Comparison of ENCODE assay signal across 40 cellular contexts in the genomic region with DNA sequence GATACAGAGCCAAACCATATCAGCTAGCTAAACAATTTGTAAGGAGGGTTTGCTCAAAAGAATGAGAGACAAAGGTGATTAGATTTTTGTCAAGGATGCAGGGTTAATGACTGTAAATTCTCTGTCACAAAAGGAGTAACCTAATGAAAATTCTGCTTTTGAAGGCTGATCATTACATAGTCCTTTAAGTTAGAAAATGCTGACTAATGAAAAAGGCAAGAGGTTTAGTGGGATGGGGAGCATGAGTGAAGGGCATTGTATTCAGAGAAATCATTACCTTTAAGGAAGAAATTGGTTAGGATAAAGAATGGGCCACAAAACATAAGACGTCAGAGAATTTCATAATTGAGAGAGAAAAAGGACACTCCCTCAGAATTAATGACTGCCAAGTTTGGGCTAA.
"Had no signal": no experiment of that assay in that cellular context is flagged by ENCODE, and none has a peak within 500 bp of the region (broad histone marks: within the 10 kb centered on the region; RNA-seq: fewer than 3 reads in every experiment).

No MANE protein-coding gene starts in this region.

- H3K9me3 ChIP-seq: adrenal gland, body of pancreas had no signal

- H3K27me3 ChIP-seq: adrenal gland, body of pancreas, brain microvascular endothelial cell, cardiac muscle cell had no signal

- H3K4me3 ChIP-seq: adrenal gland, body of pancreas, cardiac muscle cell had no signal

- FAIRE-seq: astrocyte, bronchial epithelial cell, TTC549 had no signal

- H3K4me1 Mint-ChIP-seq: activated B cell treated with CpG ODN at 0.5 μM for 24 hours; activated CD4-positive, alpha-beta T cell treated with anti-CD3 and anti-CD28 coated beads, Interleukin-2, amount 10 ng/mL, durations not matched to agents 24 days and 14 days; activated naive CD8-positive, alpha-beta T cell treated with anti-CD3 and anti-CD28 coated beads for 36 hours; activated T-helper 17 cell treated with anti-CD3 and anti-CD28 coated beads, Interleukin-2, amount 50 U/mL, for 72 hours; central memory CD8-positive, alpha-beta T cell had no signal

- H3K36me3 ChIP-seq: adrenal gland, brain microvascular endothelial cell, cardiac muscle cell had no signal

- H3K27ac ChIP-seq: adrenal gland, body of pancreas, brain microvascular endothelial cell, cardiac muscle cell, VCaP had no signal

- ATAC-seq: activated CD8-positive, alpha-beta T cell treated with anti-CD3 and anti-CD28 coated beads for 36 hours; activated naive CD4-positive, alpha-beta T cell treated with anti-CD3 and anti-CD28 coated beads, Interleukin-2, amount 50 U/mL, for 72 hours; activated T-cell treated with anti-CD3 and anti-CD28 coated beads, Interleukin-2, amount 50 U/mL, for 4 hours; activated T-cell treated with anti-CD3 and anti-CD28 coated beads, Interleukin-2, amount 50 U/mL, for 72 hours; activated T-helper 17 cell treated with anti-CD3 and anti-CD28 coated beads, Interleukin-2, amount 50 U/mL, for 72 hours; body of pancreas had no signal

- H3K9me3 Mint-ChIP-seq: activated CD4-positive, alpha-beta memory T cell treated with anti-CD3 and anti-CD28 coated beads for 36 hours; activated CD8-positive, alpha-beta T cell treated with anti-CD3 and anti-CD28 coated beads for 36 hours; activated naive CD4-positive, alpha-beta T cell treated with anti-CD3 and anti-CD28 coated beads for 36 hours; activated T-cell treated with anti-CD3 and anti-CD28 coated beads, Interleukin-2, amount 50 U/mL, for 4 hours; activated T-cell treated with anti-CD3 and anti-CD28 coated beads, Interleukin-2, amount 50 U/mL, for 72 hours; activated T-helper 1 cell treated with anti-CD3 and anti-CD28 coated beads, Interleukin-12 subunit alpha, Interleukin-12 subunit beta, Interleukin-2, Interleukin-4 antibody, amounts not matched to agents 30 ng/mL and 10 ng/mL and 1 ng/mL, durations not matched to agents 14 hours and 24 hours and 36 hours; activated T-helper 17 cell treated with anti-CD3 and anti-CD28 coated beads, Interleukin-2, amount 50 U/mL, for 72 hours; central memory CD8-positive, alpha-beta T cell; T-helper 1 cell treated with Interleukin-12 subunit alpha and Interleukin-12 subunit beta and Interleukin-4 antibody, amounts not matched to agents 30 μg/mL and 1 μg/mL, for 36 hours; T-helper 2 cell treated with Interferon-gamma antibody and Interleukin-4, amounts not matched to agents 5 μg/mL and 100 μg/mL, for 36 hours had no signal

- H3K36me3 Mint-ChIP-seq: activated CD4-positive, alpha-beta memory T cell treated with anti-CD3 and anti-CD28 coated beads for 36 hours; activated naive CD8-positive, alpha-beta T cell treated with anti-CD3 and anti-CD28 coated beads for 36 hours had no signal

- H3K27ac Mint-ChIP-seq: activated B cell treated with CpG ODN at 0.5 μM for 24 hours; activated CD4-positive, alpha-beta memory T cell treated with anti-CD3 and anti-CD28 coated beads for 36 hours; activated CD4-positive, alpha-beta T cell treated with anti-CD3 and anti-CD28 coated beads, Interleukin-2, amount 10 ng/mL, durations not matched to agents 24 days and 14 days; activated CD8-positive, alpha-beta T cell treated with anti-CD3 and anti-CD28 coated beads for 36 hours; activated naive CD4-positive, alpha-beta T cell treated with anti-CD3 and anti-CD28 coated beads for 36 hours; activated naive CD4-positive, alpha-beta T cell treated with anti-CD3 and anti-CD28 coated beads, Interleukin-2, amount 50 U/mL, for 72 hours; activated naive CD8-positive, alpha-beta T cell treated with anti-CD3 and anti-CD28 coated beads for 36 hours; activated T-cell treated with anti-CD3 and anti-CD28 coated beads, Interleukin-2, amount 50 U/mL, for 72 hours; activated T-helper 1 cell treated with anti-CD3 and anti-CD28 coated beads, Interleukin-12 subunit alpha, Interleukin-12 subunit beta, Interleukin-2, Interleukin-4 antibody, amounts not matched to agents 30 ng/mL and 10 ng/mL and 1 ng/mL, durations not matched to agents 14 hours and 24 hours and 36 hours; activated T-helper 17 cell treated with anti-CD3 and anti-CD28 coated beads, Interleukin-2, amount 50 U/mL, for 72 hours; T-helper 1 cell treated with Interleukin-12 subunit alpha and Interleukin-12 subunit beta and Interleukin-4 antibody, amounts not matched to agents 30 μg/mL and 1 μg/mL, for 36 hours; T-helper 2 cell treated with Interferon-gamma antibody and Interleukin-4, amounts not matched to agents 5 μg/mL and 100 μg/mL, for 36 hours had no signal

- H3K27me3 Mint-ChIP-seq: activated B cell treated with CpG ODN at 0.5 μM for 24 hours; activated CD4-positive, alpha-beta memory T cell treated with anti-CD3 and anti-CD28 coated beads for 36 hours; activated CD4-positive, alpha-beta T cell treated with anti-CD3 and anti-CD28 coated beads, Interleukin-2, amount 10 ng/mL, durations not matched to agents 24 days and 14 days; activated CD8-positive, alpha-beta T cell treated with anti-CD3 and anti-CD28 coated beads for 36 hours; activated naive CD8-positive, alpha-beta T cell treated with anti-CD3 and anti-CD28 coated beads for 36 hours; central memory CD8-positive, alpha-beta T cell had no signal

- H3K4me3 Mint-ChIP-seq: activated B cell treated with CpG ODN at 0.5 μM for 24 hours; activated CD4-positive, alpha-beta memory T cell treated with anti-CD3 and anti-CD28 coated beads for 36 hours; activated CD4-positive, alpha-beta T cell treated with anti-CD3 and anti-CD28 coated beads, Interleukin-2, amount 10 ng/mL, durations not matched to agents 24 days and 14 days; activated CD8-positive, alpha-beta T cell treated with anti-CD3 and anti-CD28 coated beads for 36 hours; activated naive CD4-positive, alpha-beta T cell treated with anti-CD3 and anti-CD28 coated beads for 36 hours; activated naive CD8-positive, alpha-beta T cell treated with anti-CD3 and anti-CD28 coated beads for 36 hours; activated T-cell treated with anti-CD3 and anti-CD28 coated beads, Interleukin-2, amount 50 U/mL, for 4 hours; activated T-cell treated with anti-CD3 and anti-CD28 coated beads, Interleukin-2, amount 50 U/mL, for 72 hours; activated T-helper 1 cell treated with anti-CD3 and anti-CD28 coated beads, Interleukin-12 subunit alpha, Interleukin-12 subunit beta, Interleukin-2, Interleukin-4 antibody, amounts not matched to agents 30 ng/mL and 10 ng/mL and 1 ng/mL, durations not matched to agents 14 hours and 24 hours and 36 hours; activated T-helper 17 cell treated with anti-CD3 and anti-CD28 coated beads, Interleukin-2, amount 50 U/mL, for 72 hours; central memory CD8-positive, alpha-beta T cell; T-helper 1 cell treated with Interleukin-12 subunit alpha and Interleukin-12 subunit beta and Interleukin-4 antibody, amounts not matched to agents 30 μg/mL and 1 μg/mL, for 36 hours; T-helper 2 cell treated with Interferon-gamma antibody and Interleukin-4, amounts not matched to agents 5 μg/mL and 100 μg/mL, for 36 hours had no signal

- DNase-seq: activated B cell treated with CpG ODN at 0.5 μM for 24 hours; activated CD4-positive, alpha-beta memory T cell treated with anti-CD3 and anti-CD28 coated beads for 36 hours; activated CD4-positive, alpha-beta T cell treated with anti-CD3 and anti-CD28 coated beads for 4 hours; activated CD4-positive, alpha-beta T cell treated with anti-CD3 and anti-CD28 coated beads, Interleukin-2, amount 10 ng/mL, durations not matched to agents 24 days and 14 days; activated CD4-positive, alpha-beta T cell treated with anti-CD3 and anti-CD28 coated beads, Interleukin-2, amount 50 U/mL, for 1 hour; activated CD4-positive, alpha-beta T cell treated with anti-CD3 and anti-CD28 coated beads, Interleukin-2, amount 50 U/mL, for 4 hours; activated CD4-positive, CD25-positive, alpha-beta regulatory T cell treated with anti-CD3 and anti-CD28 coated beads, Interleukin-2, amount 50 U/mL, for 72 hours; activated CD8-positive, alpha-beta memory T cell treated with anti-CD3 and anti-CD28 coated beads, Interleukin-2, amount 50 U/mL, for 4 hours; activated CD8-positive, alpha-beta T cell treated with anti-CD3 and anti-CD28 coated beads for 36 hours; activated effector memory CD4-positive, alpha-beta T cell treated with anti-CD3 and anti-CD28 coated beads, Interleukin-2, amount 50 U/mL, for 16 hours; activated gamma-delta T cell treated with Interleukin-2 at 50 U/mL for 16 hours; activated naive CD4-positive, alpha-beta T cell; activated naive CD4-positive, alpha-beta T cell treated with anti-CD3 and anti-CD28 coated beads for 36 hours; activated naive CD4-positive, alpha-beta T cell treated with anti-CD3 and anti-CD28 coated beads, Interleukin-2, amount 50 U/mL, for 16 hours; activated naive CD8-positive, alpha-beta T cell treated with anti-CD3 and anti-CD28 coated beads for 36 hours; activated T-cell treated with anti-CD3 and anti-CD28 coated beads for 4 hours; activated T-cell treated with anti-CD3 and anti-CD28 coated beads, Interleukin-2, amount 50 U/mL, for 1 hour; activated T-cell treated with anti-CD3 and anti-CD28 coated beads, Interleukin-2, amount 50 U/mL, for 4 hours; activated T-cell treated with anti-CD3 and anti-CD28 coated beads, Interleukin-2, amount 50 U/mL, for 72 hours; adrenal gland; amniotic stem cell; aorta; body of pancreas; brain microvascular endothelial cell; caudate nucleus; cerebellar nuclear complex; T-helper 1 cell; T-helper 2 cell; T-helper 9 cell had no signal

- H3K4me1 ChIP-seq: adrenal gland, body of pancreas had no signal
